In genomic region chr18:67790527-67790926, GRCh38 we compare ENCODE assay signal across 11 cellular contexts.
"Had no signal": no experiment of that assay in that cellular context is flagged by ENCODE, and none has a peak within 500 bp of the region (broad histone marks: within the 10 kb centered on the region; RNA-seq: fewer than 3 reads in every experiment).

No MANE protein-coding gene starts in this region.

- FAIRE-seq: H1, H54 had no signal

- DNase-seq: GM23248, GOT3, H7, H9, HCEC 1CT, HFFc6 had no signal

- H3K36me3 ChIP-seq: HAP-1 had no signal

- H3K4me3 ChIP-seq: GM23248, GM23338, HAP-1 had no signal

- ATAC-seq: GM23338, HCT116 had no signal

- H3K27ac ChIP-seq: GM23248 had no signal

- H2AFZ ChIP-seq: GM23248, GM23338 had no signal

- H3K9me3 ChIP-seq: HAP-1 had no signal

- H3K4me1 ChIP-seq: HAP-1 had no signal

- H3K4me2 ChIP-seq: GM23338 had no signal

- H3K9ac ChIP-seq: GM23248 had no signal
